ENCODE assay signal across 7 cellular contexts in the genomic region with DNA sequence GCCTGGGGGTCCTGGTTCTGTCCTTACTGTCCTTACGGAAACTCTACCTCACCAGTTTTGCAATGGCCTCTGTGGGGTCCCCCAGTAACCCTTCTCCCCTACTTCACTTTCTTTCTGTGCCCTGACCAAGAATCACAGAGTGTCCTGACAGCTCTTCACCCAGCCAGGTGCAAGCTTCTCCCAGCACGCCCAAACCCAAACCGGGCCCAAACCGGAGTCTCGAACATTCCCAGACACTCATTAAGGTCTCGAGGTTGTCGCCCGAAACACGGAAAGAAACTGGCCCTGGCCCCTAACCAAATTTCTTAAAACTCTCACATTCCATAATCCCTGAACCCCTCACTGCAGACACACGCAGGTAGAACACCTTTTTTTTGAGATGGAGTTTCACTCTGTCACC. TPM values are rescaled to one million over a fixed set of nuclear protein-coding genes. Genes with fewer than 3 reads are reported as not detected.
"Had no signal": no experiment of that assay in that cellular context is flagged by ENCODE, and none has a peak within 500 bp of the region (broad histone marks: within the 10 kb centered on the region; RNA-seq: fewer than 3 reads in every experiment).

No MANE protein-coding gene starts in this region.

- H3K4me3 ChIP-seq: GM23248 had no signal

- H3K36me3 Mint-ChIP-seq: IgD-negative memory B cell had no signal

- H3K4me1 Mint-ChIP-seq: IgD-negative memory B cell had no signal

- DNase-seq: GM23248, H9, HCEC 1CT, KBM-7 had no signal

- H3K27ac Mint-ChIP-seq: IgD-negative memory B cell had no signal

- H3K27me3 Mint-ChIP-seq: IgD-negative memory B cell had no signal

- H3K9ac ChIP-seq: GM23248 had no signal

- H2AFZ ChIP-seq: GM23248 had no signal

- H3K4me3 Mint-ChIP-seq: H9, IgD-negative memory B cell had no signal

- H3K27ac ChIP-seq: GM23248 had no signal

RNA-seq across cellular contexts. Expression of a gene that starts 19.1 kb away (rescaled TPM):
- total RNA-seq: GM23248, H1, H9, HT-29 had no signal
- polyA plus RNA-seq: GM23248, H1, IgD-negative memory B cell had no signal

RNA-seq across cellular contexts. Expression of a gene that starts 48.9 kb away (rescaled TPM):
- total RNA-seq: GM23248, HT-29 had no signal
- polyA plus RNA-seq: GM23248, IgD-negative memory B cell had no signal
